1 cellular context compared by ENCODE assay signal in the genomic region with DNA sequence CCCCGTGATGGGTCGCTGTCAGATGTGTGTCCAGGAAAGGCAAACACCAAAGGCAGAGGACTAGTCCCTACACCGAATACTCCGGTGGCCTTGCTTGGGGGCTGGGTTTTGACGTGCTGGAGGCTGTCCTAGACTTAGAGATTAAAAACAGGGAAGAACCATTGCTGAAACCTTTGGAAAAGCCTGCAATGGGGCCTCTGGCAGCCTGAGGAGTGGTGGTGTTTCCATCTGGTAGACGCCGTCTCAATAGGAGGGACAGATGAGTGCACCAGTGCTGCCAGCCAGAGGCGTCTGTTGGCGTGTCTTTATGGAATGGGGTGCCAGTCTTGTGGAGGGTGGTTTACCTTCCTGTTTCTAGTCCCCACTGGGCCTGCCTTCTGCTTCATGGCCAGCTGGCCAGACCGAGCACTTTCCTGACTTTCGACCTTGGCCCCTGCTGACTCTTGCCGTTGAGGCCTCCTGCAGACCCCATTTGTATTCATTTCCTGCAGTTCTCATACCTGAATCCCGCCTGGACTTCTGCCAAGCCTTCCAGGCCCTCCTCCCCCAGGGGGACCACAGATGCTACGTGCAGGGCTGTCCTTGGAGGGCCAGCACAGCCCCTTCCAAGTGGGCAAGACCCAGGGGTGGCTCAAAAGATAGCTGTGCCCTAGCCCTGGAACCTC.
TF ChIP-seq lines count a peak whose summit lies in the region.

No MANE protein-coding gene starts in this region.

TF ChIP-seq in HepG2, 621 proteins besides CTCF, POLR2A, EP300 and RAD21 (continued from another document and continues in another):
- no peak for TF ChIP-seq ZFYVE20 (CRISPR knock-in tag; IDR thresholded peaks at IDR 0.05; ENCODE audit: borderline replicate concordance, low read depth)
- peak; percentile 73 for TF ChIP-seq TEAD3 (CRISPR knock-in tag; optimal IDR thresholded peaks at IDR 0.05; ENCODE audit: borderline replicate concordance)
- TF ChIP-seq SIN3B (IDR thresholded peaks at IDR 0.05; ENCODE audit: low read length), result no peak
- no peak for TF ChIP-seq ZNF792 (CRISPR knock-in tag; IDR thresholded peaks at IDR 0.05)
- TF ChIP-seq FLYWCH1 (CRISPR knock-in tag; IDR thresholded peaks at IDR 0.05), result no peak
- TF ChIP-seq, protein P1, sequence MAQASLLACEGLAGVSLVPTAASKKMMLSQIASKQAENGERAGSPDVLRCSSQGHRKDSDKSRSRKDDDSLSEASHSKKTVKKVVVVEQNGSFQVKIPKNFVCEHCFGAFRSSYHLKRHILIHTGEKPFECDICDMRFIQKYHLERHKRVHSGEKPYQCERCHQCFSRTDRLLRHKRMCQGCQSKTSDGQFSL (CRISPR knock-in tag; IDR thresholded peaks at IDR 0.05), result no peak
- TF ChIP-seq, protein P2, sequence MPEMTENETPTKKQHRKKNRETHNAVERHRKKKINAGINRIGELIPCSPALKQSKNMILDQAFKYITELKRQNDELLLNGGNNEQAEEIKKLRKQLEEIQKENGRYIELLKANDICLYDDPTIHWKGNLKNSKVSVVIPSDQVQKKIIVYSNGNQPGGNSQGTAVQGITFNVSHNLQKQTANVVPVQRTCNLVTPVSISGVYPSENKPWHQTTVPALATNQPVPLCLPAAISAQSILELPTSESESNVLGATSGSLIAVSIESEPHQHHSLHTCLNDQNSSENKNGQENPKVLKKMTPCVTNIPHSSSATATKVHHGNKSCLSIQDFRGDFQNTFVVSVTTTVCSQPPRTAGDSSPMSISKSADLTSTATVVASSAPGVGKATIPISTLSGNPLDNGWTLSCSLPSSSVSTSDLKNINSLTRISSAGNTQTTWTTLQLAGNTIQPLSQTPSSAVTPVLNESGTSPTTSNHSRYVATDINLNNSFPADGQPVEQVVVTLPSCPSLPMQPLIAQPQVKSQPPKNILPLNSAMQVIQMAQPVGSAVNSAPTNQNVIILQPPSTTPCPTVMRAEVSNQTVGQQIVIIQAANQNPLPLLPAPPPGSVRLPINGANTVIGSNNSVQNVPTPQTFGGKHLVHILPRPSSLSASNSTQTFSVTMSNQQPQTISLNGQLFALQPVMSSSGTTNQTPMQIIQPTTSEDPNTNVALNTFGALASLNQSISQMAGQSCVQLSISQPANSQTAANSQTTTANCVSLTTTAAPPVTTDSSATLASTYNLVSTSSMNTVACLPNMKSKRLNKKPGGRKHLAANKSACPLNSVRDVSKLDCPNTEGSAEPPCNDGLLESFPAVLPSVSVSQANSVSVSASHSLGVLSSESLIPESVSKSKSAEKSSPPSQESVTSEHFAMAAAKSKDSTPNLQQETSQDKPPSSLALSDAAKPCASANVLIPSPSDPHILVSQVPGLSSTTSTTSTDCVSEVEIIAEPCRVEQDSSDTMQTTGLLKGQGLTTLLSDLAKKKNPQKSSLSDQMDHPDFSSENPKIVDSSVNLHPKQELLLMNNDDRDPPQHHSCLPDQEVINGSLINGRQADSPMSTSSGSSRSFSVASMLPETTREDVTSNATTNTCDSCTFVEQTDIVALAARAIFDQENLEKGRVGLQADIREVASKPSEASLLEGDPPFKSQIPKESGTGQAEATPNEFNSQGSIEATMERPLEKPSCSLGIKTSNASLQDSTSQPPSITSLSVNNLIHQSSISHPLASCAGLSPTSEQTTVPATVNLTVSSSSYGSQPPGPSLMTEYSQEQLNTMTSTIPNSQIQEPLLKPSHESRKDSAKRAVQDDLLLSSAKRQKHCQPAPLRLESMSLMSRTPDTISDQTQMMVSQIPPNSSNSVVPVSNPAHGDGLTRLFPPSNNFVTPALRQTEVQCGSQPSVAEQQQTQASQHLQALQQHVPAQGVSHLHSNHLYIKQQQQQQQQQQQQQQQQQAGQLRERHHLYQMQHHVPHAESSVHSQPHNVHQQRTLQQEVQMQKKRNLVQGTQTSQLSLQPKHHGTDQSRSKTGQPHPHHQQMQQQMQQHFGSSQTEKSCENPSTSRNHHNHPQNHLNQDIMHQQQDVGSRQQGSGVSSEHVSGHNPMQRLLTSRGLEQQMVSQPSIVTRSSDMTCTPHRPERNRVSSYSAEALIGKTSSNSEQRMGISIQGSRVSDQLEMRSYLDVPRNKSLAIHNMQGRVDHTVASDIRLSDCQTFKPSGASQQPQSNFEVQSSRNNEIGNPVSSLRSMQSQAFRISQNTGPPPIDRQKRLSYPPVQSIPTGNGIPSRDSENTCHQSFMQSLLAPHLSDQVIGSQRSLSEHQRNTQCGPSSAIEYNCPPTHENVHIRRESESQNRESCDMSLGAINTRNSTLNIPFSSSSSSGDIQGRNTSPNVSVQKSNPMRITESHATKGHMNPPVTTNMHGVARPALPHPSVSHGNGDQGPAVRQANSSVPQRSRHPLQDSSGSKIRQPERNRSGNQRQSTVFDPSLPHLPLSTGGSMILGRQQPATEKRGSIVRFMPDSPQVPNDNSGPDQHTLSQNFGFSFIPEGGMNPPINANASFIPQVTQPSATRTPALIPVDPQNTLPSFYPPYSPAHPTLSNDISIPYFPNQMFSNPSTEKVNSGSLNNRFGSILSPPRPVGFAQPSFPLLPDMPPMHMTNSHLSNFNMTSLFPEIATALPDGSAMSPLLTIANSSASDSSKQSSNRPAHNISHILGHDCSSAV (CRISPR knock-in tag; IDR thresholded peaks at IDR 0.05; ENCODE audit: borderline replicate concordance), result no peak
- 0 out of 2 replicates have a peak, but pooled peaks have one; percentile 5 for TF ChIP-seq ZNF747 (CRISPR knock-in tag; IDR thresholded peaks at IDR 0.05; ENCODE audit: borderline replicate concordance)
- TF ChIP-seq MAF1 (CRISPR knock-in tag; IDR thresholded peaks at IDR 0.05; ENCODE audit: borderline replicate concordance), result no peak
- no peak for TF ChIP-seq ZNF883 (CRISPR knock-in tag; IDR thresholded peaks at IDR 0.05; ENCODE audit: not compliant biosample characterization)
- no peak for TF ChIP-seq ZNF10 (CRISPR knock-in tag; IDR thresholded peaks at IDR 0.05; ENCODE audit: borderline replicate concordance, low read depth)
- TF ChIP-seq, protein P3, sequence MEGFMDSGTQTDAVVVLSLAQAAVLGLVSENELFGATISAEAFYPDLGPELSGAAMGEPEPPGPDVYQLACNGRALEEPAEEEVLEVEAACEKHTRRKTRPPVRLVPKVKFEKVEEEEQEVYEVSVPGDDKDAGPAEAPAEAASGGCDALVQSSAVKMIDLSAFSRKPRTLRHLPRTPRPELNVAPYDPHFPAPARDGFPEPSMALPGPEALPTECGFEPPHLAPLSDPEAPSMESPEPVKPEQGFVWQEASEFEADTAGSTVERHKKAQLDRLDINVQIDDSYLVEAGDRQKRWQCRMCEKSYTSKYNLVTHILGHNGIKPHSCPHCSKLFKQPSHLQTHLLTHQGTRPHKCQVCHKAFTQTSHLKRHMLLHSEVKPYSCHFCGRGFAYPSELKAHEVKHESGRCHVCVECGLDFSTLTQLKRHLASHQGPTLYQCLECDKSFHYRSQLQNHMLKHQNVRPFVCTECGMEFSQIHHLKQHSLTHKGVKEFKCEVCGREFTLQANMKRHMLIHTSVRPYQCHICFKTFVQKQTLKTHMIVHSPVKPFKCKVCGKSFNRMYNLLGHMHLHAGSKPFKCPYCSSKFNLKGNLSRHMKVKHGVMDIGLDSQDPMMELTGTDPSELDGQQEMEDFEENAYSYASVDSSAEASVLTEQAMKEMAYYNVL (CRISPR knock-in tag; IDR thresholded peaks at IDR 0.05; ENCODE audit: borderline replicate concordance), result no peak
- TF ChIP-seq WIZ (CRISPR knock-in tag; IDR thresholded peaks at IDR 0.05), result no peak
- no peak for TF ChIP-seq U2AF2 (IDR thresholded peaks at IDR 0.05; ENCODE audit: low read depth, low read length)
- no peak for TF ChIP-seq MIXL1 (CRISPR knock-in tag; IDR thresholded peaks at IDR 0.05)
- TF ChIP-seq, protein P4, sequence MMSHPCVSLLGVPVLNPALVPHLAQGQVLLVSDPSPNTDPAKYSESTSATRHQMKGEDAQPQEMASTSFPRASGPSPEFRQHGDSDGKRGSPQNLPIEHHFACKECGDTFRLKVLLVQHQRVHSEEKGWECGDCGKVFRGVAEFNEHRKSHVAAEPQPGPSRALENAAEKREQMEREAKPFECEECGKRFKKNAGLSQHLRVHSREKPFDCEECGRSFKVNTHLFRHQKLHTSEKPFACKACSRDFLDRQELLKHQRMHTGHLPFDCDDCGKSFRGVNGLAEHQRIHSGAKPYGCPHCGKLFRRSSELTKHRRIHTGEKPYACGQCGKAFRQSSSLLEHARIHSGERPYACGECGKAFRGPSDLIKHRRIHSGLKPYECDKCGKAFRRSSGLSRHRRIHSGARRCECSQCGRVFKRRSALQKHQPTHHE (CRISPR knock-in tag; IDR thresholded peaks at IDR 0.05; ENCODE audit: borderline replicate concordance), result no peak
- no peak for TF ChIP-seq TAF15 (IDR thresholded peaks at IDR 0.05; ENCODE audit: low read depth, low read length, poor library complexity, severe bottlenecking)
- TF ChIP-seq RXRB (CRISPR knock-in tag; IDR thresholded peaks at IDR 0.05; ENCODE audit: borderline replicate concordance), result peak; percentile 54
- no peak for TF ChIP-seq ZBTB3 (CRISPR knock-in tag; IDR thresholded peaks at IDR 0.05; ENCODE audit: borderline replicate concordance, low read depth)
- TF ChIP-seq MED13 (CRISPR knock-in tag; IDR thresholded peaks at IDR 0.05), result no peak
- no peak for TF ChIP-seq KMT2B (CRISPR knock-in tag; IDR thresholded peaks at IDR 0.05)
- no peak for TF ChIP-seq KDM5B (CRISPR knock-in tag; IDR thresholded peaks at IDR 0.05; ENCODE audit: borderline replicate concordance)
- TF ChIP-seq FIP1L1 (IDR thresholded peaks at IDR 0.05; ENCODE audit: borderline replicate concordance, insufficient read depth, low read depth, low read length), result no peak
- TF ChIP-seq HOXA3 (CRISPR knock-in tag; IDR thresholded peaks at IDR 0.05), result peak; percentile 37; the same call in 1 of the 2 replicates
- TF ChIP-seq, protein P5, sequence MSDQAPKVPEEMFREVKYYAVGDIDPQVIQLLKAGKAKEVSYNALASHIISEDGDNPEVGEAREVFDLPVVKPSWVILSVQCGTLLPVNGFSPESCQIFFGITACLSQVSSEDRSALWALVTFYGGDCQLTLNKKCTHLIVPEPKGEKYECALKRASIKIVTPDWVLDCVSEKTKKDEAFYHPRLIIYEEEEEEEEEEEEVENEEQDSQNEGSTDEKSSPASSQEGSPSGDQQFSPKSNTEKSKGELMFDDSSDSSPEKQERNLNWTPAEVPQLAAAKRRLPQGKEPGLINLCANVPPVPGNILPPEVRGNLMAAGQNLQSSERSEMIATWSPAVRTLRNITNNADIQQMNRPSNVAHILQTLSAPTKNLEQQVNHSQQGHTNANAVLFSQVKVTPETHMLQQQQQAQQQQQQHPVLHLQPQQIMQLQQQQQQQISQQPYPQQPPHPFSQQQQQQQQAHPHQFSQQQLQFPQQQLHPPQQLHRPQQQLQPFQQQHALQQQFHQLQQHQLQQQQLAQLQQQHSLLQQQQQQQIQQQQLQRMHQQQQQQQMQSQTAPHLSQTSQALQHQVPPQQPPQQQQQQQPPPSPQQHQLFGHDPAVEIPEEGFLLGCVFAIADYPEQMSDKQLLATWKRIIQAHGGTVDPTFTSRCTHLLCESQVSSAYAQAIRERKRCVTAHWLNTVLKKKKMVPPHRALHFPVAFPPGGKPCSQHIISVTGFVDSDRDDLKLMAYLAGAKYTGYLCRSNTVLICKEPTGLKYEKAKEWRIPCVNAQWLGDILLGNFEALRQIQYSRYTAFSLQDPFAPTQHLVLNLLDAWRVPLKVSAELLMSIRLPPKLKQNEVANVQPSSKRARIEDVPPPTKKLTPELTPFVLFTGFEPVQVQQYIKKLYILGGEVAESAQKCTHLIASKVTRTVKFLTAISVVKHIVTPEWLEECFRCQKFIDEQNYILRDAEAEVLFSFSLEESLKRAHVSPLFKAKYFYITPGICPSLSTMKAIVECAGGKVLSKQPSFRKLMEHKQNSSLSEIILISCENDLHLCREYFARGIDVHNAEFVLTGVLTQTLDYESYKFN (CRISPR knock-in tag; conservative IDR thresholded peaks at IDR 0.05), result peak; percentile 52; the same call in 1 of the 2 replicates
- TF ChIP-seq, protein P6, sequence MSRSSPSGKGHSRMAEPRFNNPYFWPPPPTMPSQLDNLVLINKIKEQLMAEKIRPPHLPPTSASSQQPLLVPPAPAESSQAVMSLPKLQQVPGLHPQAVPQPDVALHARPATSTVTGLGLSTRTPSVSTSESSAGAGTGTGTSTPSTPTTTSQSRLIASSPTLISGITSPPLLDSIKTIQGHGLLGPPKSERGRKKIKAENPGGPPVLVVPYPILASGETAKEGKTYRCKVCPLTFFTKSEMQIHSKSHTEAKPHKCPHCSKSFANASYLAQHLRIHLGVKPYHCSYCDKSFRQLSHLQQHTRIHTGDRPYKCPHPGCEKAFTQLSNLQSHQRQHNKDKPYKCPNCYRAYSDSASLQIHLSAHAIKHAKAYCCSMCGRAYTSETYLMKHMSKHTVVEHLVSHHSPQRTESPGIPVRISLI (CRISPR knock-in tag; IDR thresholded peaks at IDR 0.05; ENCODE audit: borderline replicate concordance), result no peak
- no peak for TF ChIP-seq PHF8 (CRISPR knock-in tag; IDR thresholded peaks at IDR 0.05)
- no peak for TF ChIP-seq CEBPB (IDR thresholded peaks at IDR 0.05; ENCODE audit: borderline replicate concordance, low read depth, low read length)
- no peak for TF ChIP-seq PHF5A (CRISPR knock-in tag; IDR thresholded peaks at IDR 0.05; ENCODE audit: low read depth, unreplicated experiment)
- TF ChIP-seq AKAP8 (CRISPR knock-in tag; IDR thresholded peaks at IDR 0.05), result no peak
- TF ChIP-seq ZNF644 (CRISPR knock-in tag; IDR thresholded peaks at IDR 0.05; ENCODE audit: low read depth), result no peak
- TF ChIP-seq ZBTB7A (CRISPR knock-in tag; IDR thresholded peaks at IDR 0.05), result no peak
- TF ChIP-seq ZNF83 (CRISPR knock-in tag; IDR thresholded peaks at IDR 0.05; ENCODE audit: borderline replicate concordance), result no peak
- TF ChIP-seq, protein P7, sequence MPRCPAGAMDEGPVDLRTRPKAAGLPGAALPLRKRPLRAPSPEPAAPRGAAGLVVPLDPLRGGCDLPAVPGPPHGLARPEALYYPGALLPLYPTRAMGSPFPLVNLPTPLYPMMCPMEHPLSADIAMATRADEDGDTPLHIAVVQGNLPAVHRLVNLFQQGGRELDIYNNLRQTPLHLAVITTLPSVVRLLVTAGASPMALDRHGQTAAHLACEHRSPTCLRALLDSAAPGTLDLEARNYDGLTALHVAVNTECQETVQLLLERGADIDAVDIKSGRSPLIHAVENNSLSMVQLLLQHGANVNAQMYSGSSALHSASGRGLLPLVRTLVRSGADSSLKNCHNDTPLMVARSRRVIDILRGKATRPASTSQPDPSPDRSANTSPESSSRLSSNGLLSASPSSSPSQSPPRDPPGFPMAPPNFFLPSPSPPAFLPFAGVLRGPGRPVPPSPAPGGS (CRISPR knock-in tag; IDR thresholded peaks at IDR 0.05), result no peak
- TF ChIP-seq, protein P8, sequence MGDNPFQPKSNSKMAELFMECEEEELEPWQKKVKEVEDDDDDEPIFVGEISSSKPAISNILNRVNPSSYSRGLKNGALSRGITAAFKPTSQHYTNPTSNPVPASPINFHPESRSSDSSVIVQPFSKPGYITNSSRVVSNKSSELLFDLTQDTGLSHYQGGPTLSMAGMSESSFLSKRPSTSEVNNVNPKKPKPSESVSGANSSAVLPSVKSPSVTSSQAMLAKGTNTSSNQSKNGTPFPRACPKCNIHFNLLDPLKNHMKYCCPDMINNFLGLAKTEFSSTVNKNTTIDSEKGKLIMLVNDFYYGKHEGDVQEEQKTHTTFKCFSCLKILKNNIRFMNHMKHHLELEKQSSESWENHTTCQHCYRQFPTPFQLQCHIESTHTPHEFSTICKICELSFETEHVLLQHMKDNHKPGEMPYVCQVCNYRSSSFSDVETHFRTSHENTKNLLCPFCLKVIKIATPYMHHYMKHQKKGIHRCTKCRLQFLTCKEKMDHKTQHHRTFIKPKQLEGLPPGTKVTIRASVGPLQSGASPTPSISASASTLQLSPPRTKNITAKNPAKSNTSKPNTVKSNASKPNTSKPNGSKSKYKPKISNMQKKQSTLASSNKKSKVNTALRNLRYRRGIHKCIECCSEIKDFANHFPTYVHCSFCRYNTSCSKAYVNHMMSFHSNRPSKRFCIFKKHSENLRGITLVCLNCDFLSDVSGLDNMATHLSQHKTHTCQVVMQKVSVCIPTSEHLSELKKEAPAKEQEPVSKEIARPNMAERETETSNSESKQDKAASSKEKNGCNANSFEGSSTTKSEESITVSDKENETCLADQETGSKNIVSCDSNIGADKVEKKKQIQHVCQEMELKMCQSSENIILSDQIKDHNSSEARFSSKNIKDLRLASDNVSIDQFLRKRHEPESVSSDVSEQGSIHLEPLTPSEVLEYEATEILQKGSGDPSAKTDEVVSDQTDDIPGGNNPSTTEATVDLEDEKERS (CRISPR knock-in tag; IDR thresholded peaks at IDR 0.05), result no peak
- 0 out of 2 replicates have a peak, but pooled peaks have one; percentile 17 for TF ChIP-seq NCOA2 (CRISPR knock-in tag; IDR thresholded peaks at IDR 0.05)
